In genomic region chr6:35296931-35297330, GRCh38 we compare ENCODE assay signal across 10 cellular contexts. TPM values are rescaled to one million over a fixed set of nuclear protein-coding genes. Genes with fewer than 3 reads are reported as not detected.
DNase-seq lines count a peak whose midpoint lies in the region; ATAC-seq, FAIRE-seq and TF ChIP-seq lines count a peak whose summit lies in the region.
"Had no signal": no experiment of that assay in that cellular context is flagged by ENCODE, and none has a peak within 500 bp of the region (broad histone marks: within the 10 kb centered on the region; RNA-seq: fewer than 3 reads in every experiment).

No MANE protein-coding gene starts in this region.

- peak overlapping the region; percentile 88 for H3K4me3 Mint-ChIP-seq in activated naive CD4-positive, alpha-beta T cell treated with anti-CD3 and anti-CD28 coated beads, Interleukin-2, amount 10 ng/mL, durations not matched to agents 7 days and 5 days
- H3K4me3 Mint-ChIP-seq in Calu3 (ENCODE audit: low read depth, unreplicated experiment): no peak overlapping the region

- no peak for TF ChIP-seq POLR2A in endothelial cell of umbilical vein (IDR thresholded peaks at IDR 0.05; ENCODE audit: low read depth, low read length)
- TF ChIP-seq POLR2A in tibial nerve (IDR thresholded peaks at IDR 0.05): no peak

- peaks cover 40% of the 10 kb centered on the region for H3K36me3 Mint-ChIP-seq in activated naive CD4-positive, alpha-beta T cell treated with anti-CD3 and anti-CD28 coated beads, Interleukin-2, amount 10 ng/mL, durations not matched to agents 7 days and 5 days
- peaks cover 15% of the 10 kb centered on the region for H3K36me3 Mint-ChIP-seq in Calu3 (ENCODE audit: insufficient read depth, unreplicated experiment)

- dilution Hi-C loops in endothelial cell of umbilical vein (cut with MboI; ENCODE audit: extremely low pct_ligation_motif_present, low sequenced_read_pairs): no loop called here

- H3K27ac ChIP-seq in OCI-LY3 (ENCODE audit: low read length) (no peak overlapping the region), endothelial cell of umbilical vein (ENCODE audit: insufficient read depth, low read depth, low read length) (no peak overlapping the region), tibial nerve (peak overlapping the region in 3 of 4 donors; percentile 48 to 85 (median 67))

- FAIRE-seq in endothelial cell of umbilical vein (lab: Jason Lieb, UNC): no peak
- FAIRE-seq: frontal cortex had no signal

- H3K9me1 ChIP-seq in endothelial cell of umbilical vein (replicated peaks; ENCODE audit: control insufficient read depth, extremely low read depth, insufficient read depth, low read length): no peaks in the 10 kb centered on the region

- peaks cover 32% of the 10 kb centered on the region for H3K4me1 ChIP-seq in OCI-LY3 (ENCODE audit: low read length)
- H3K4me1 ChIP-seq in endothelial cell of umbilical vein (ENCODE audit: control insufficient read depth, extremely low read depth, insufficient read depth, low read length): peaks cover 10% of the 10 kb centered on the region
- peaks cover 0 to 22% (median 11%) of the 10 kb centered on the region in 4 donors for H3K4me1 ChIP-seq in tibial nerve

- CTCF ChIA-PET in activated naive CD4-positive, alpha-beta T cell treated with anti-CD3 and anti-CD28 coated beads, Interleukin-2, amount 10 ng/mL, durations not matched to agents 7 days and 5 days (lab: Charles Lee): interaction anchor here (0.6 to 8.6 kb wide), 22 partner anchors 9 to 439 kb away, joined by 3 to 174 read pairs (median 4); partner anchors contain the start of genes FANCE, PPARD and RPL10A
- CTCF ChIA-PET in endothelial cell of umbilical vein (lab: Charles Lee) (interaction anchor here (1.0 to 3.8 kb wide), 16 partner anchors 8 to 440 kb away, joined by 3 to 67 read pairs (median 5); partner anchors contain the start of genes ARMC12, PPARD and RPL10A), Calu3 (lab: Charles Lee) (interaction anchor here (0.6 to 2.4 kb wide), 12 partner anchors 21 to 494 kb away, joined by 3 to 12 read pairs (median 5); partner anchors contain the start of genes ANKS1A, PPARD and RPL10A)

- H3K4me3 ChIP-seq in OCI-LY3 (ENCODE audit: low read length) (0 out of 2 replicates have a peak overlapping the region, but pooled peaks have one; percentile 88), endothelial cell of umbilical vein (replicated peaks in 1 of 3; ENCODE audit: insufficient read depth in 1 of 3, low read depth in 1 of 3, low read length in 3 of 3) (no peak overlapping the region), tibial nerve (no peak overlapping the region)

- H4K20me1 ChIP-seq in OCI-LY3 (ENCODE audit: insufficient read depth, low read length) (no peaks in the 10 kb centered on the region), endothelial cell of umbilical vein (replicated peaks; ENCODE audit: control insufficient read depth, extremely low read depth, insufficient read depth, low read length) (no peaks in the 10 kb centered on the region)

- peaks cover 45% of the 10 kb centered on the region for H3K4me1 Mint-ChIP-seq in activated naive CD4-positive, alpha-beta T cell treated with anti-CD3 and anti-CD28 coated beads, Interleukin-2, amount 10 ng/mL, durations not matched to agents 7 days and 5 days
- H3K4me1 Mint-ChIP-seq in Calu3 (ENCODE audit: low read depth, unreplicated experiment): peaks cover 8% of the 10 kb centered on the region

- BruUV-seq in endothelial cell of umbilical vein (replicated peaks; lab: Mats Ljungman, UMichigan): no TSS peak
- BruUV-seq in Calu3 (replicated peaks; lab: Mats Ljungman, UMichigan): no TSS peak

- H3K4me2 ChIP-seq in OCI-LY3 (ENCODE audit: low read length): peak overlapping the region; percentile 61
- H3K4me2 ChIP-seq in endothelial cell of umbilical vein (ENCODE audit: insufficient read depth, low read length): no peak overlapping the region

- intact Hi-C loops in endothelial cell of umbilical vein (cut with micrococcal nuclease): loop anchor here (1.0 to 10.0 kb wide), 6 partner anchors 30 to 438 kb away; partner anchors contain the start of genes ARMC12, PPARD and RPL10A
- intact Hi-C loops in Calu3 (cut with micrococcal nuclease; ENCODE audit: unreplicated experiment): loop anchor here (1.0 to 10.0 kb wide), 5 partner anchors 30 to 258 kb away; partner anchors contain the start of genes PPARD and RPL10A

- ATAC-seq in HG03095 (IDR thresholded peaks at IDR 0.05; ENCODE audit: unreplicated experiment): no peak

- peak overlapping the region; percentile 88 for H3K27ac Mint-ChIP-seq in activated naive CD4-positive, alpha-beta T cell treated with anti-CD3 and anti-CD28 coated beads, Interleukin-2, amount 10 ng/mL, durations not matched to agents 7 days and 5 days
- no peak overlapping the region for H3K27ac Mint-ChIP-seq in Calu3 (ENCODE audit: unreplicated experiment)

- peaks cover 2% of the 10 kb centered on the region for H3K36me3 ChIP-seq in OCI-LY3 (replicated peaks; ENCODE audit: low read depth, low read length)
- H3K36me3 ChIP-seq in endothelial cell of umbilical vein (ENCODE audit: control insufficient read depth in 2 of 2, extremely low read depth in 1 of 2, insufficient read depth in 2 of 2, low read length in 2 of 2): peaks cover 6 to 21% of the 10 kb centered on the region in 2 experiments
- peaks cover 0 to 53% (median 0%) of the 10 kb centered on the region in 3 donors for H3K36me3 ChIP-seq in tibial nerve

- peak overlapping the region; percentile 47; the same call in 1 of the 2 replicates for H3K9ac ChIP-seq in OCI-LY3 (ENCODE audit: low read length)
- peak overlapping the region; percentile 2 for H3K9ac ChIP-seq in endothelial cell of umbilical vein (replicated peaks; ENCODE audit: extremely low read depth, insufficient read depth, low read length)

- POLR2A ChIA-PET in endothelial cell of umbilical vein (lab: Charles Lee): no interaction called here

- H3K27me3 ChIP-seq in OCI-LY3 (ENCODE audit: low read depth, low read length): no peaks in the 10 kb centered on the region
- H3K27me3 ChIP-seq in endothelial cell of umbilical vein (ENCODE audit: control insufficient read depth in 2 of 2, insufficient read depth in 2 of 2, low read length in 2 of 2): no peaks in the 10 kb centered on the region
- H3K27me3 ChIP-seq in tibial nerve: no peaks in the 10 kb centered on the region
- H3K27me3 ChIP-seq: suprapubic skin had no signal

- no peak overlapping the region for H2AFZ ChIP-seq in OCI-LY3 (ENCODE audit: low read depth, low read length)
- H2AFZ ChIP-seq in endothelial cell of umbilical vein (ENCODE audit: low read depth, low read length): no peak overlapping the region

- H3K79me2 ChIP-seq in OCI-LY3 (ENCODE audit: low read length) (peaks cover 10% of the 10 kb centered on the region), endothelial cell of umbilical vein (ENCODE audit: control insufficient read depth, insufficient read depth, low read length) (no peaks in the 10 kb centered on the region)

- no peaks in the 10 kb centered on the region for H3K9me3 Mint-ChIP-seq in activated naive CD4-positive, alpha-beta T cell treated with anti-CD3 and anti-CD28 coated beads, Interleukin-2, amount 10 ng/mL, durations not matched to agents 7 days and 5 days
- no peaks in the 10 kb centered on the region for H3K9me3 Mint-ChIP-seq in Calu3 (ENCODE audit: low read depth, unreplicated experiment)

- no peak for TF ChIP-seq EP300 in tibial nerve (IDR thresholded peaks at IDR 0.05)

- WGBS in tibial nerve, 2 donors: 60 to 61% methylated on average over 2 of the region's 2 CpGs

- no peak for DNase-seq in activated naive CD4-positive, alpha-beta T cell treated with anti-CD3 and anti-CD28 coated beads, Interleukin-2, amount 10 ng/mL, durations not matched to agents 7 days and 5 days
- no peak for DNase-seq in activated naive CD4-positive, alpha-beta T cell treated with Interleukin-2 at 50 U/mL for 16 hours
- DNase-seq in endothelial cell of umbilical vein (ENCODE audit: low read depth, low spot score): peak; percentile 9
- no peak for DNase-seq in tibial nerve (ENCODE audit: low spot score in 2 of 2)
- no peak for DNase-seq in Calu3
- no peak for DNase-seq in NCI-H2227 (lab: John Stamatoyannopoulos, UW; ENCODE audit: unreplicated experiment)

- no peak for TF ChIP-seq CTCF in OCI-LY3 (IDR thresholded peaks at IDR 0.05; ENCODE audit: low read depth, low read length)
- no peak for TF ChIP-seq CTCF in endothelial cell of umbilical vein (IDR thresholded peaks at IDR 0.05; ENCODE audit: extremely low read depth in 1 of 2, insufficient read depth in 1 of 2, low read depth in 1 of 2, low read length in 2 of 2)
- no peak for TF ChIP-seq CTCF in tibial nerve (IDR thresholded peaks at IDR 0.05)
- TF ChIP-seq CTCF in Calu3 (IDR thresholded peaks at IDR 0.05; ENCODE audit: unreplicated experiment): no peak

- H3K9me3 ChIP-seq in OCI-LY3 (ENCODE audit: insufficient read depth, low read length) (no peaks in the 10 kb centered on the region), endothelial cell of umbilical vein (replicated peaks; ENCODE audit: control insufficient read depth, insufficient read depth, low read length) (no peaks in the 10 kb centered on the region), tibial nerve (no peaks in the 10 kb centered on the region)
- H3K9me3 ChIP-seq: suprapubic skin had no signal

- H3K27me3 Mint-ChIP-seq in activated naive CD4-positive, alpha-beta T cell treated with anti-CD3 and anti-CD28 coated beads, Interleukin-2, amount 10 ng/mL, durations not matched to agents 7 days and 5 days: no peaks in the 10 kb centered on the region
- H3K27me3 Mint-ChIP-seq in Calu3 (ENCODE audit: unreplicated experiment): no peaks in the 10 kb centered on the region

RNA-seq across cellular contexts. Expression of gene DEF6, which starts 0.7 kb away (rescaled TPM):
- total RNA-seq in endothelial cell of umbilical vein: 0.77 and 1.0 TPM in 2 replicates
- 0.43 and 0.59 TPM in 2 replicates for polyA plus RNA-seq in endothelial cell of umbilical vein
- polyA plus RNA-seq in endothelial cell of umbilical vein (2011; cell fraction: cytosol; rRNA removed): 0.36 and 0.49 TPM in 2 replicates
- polyA plus RNA-seq in endothelial cell of umbilical vein (2011; cell fraction: nucleus; rRNA removed): 2.2 and 2.8 TPM in 2 replicates
- 0.74 and 1.3 TPM in 2 replicates for polyA plus RNA-seq in endothelial cell of umbilical vein (2012)
- 0.41 and 2.6 TPM in 2 replicates for polyA minus RNA-seq in endothelial cell of umbilical vein
- not detected for polyA minus RNA-seq in endothelial cell of umbilical vein (2011; cell fraction: cytosol; rRNA and poly(A)+ RNA removed)
- 1.0 and 1.3 TPM in 2 replicates for polyA minus RNA-seq in endothelial cell of umbilical vein (2011; cell fraction: nucleus; rRNA and poly(A)+ RNA removed)
- total RNA-seq in tibial nerve: 10 to 100 TPM in 1 of 4 donors, 1 to 10 TPM in 3; 3.3 to 21.9 (median 7.4) TPM
- 15.4 and 18.5 TPM in 2 replicates for total RNA-seq in Calu3 (2022)

RNA-seq across cellular contexts. Expression of gene ZNF76, which starts 37.4 kb away (rescaled TPM):
- total RNA-seq in endothelial cell of umbilical vein (26.7 and 34.6 TPM in 2 replicates), tibial nerve (10 to 100 TPM; 41.6 to 97.2 (median 55.5) TPM), Calu3 (2022) (52.0 and 60.0 TPM in 2 replicates)
- polyA plus RNA-seq in endothelial cell of umbilical vein: 27.9 and 33.3 TPM in 2 replicates
- polyA plus RNA-seq in endothelial cell of umbilical vein (2011; cell fraction: cytosol; rRNA removed): 18.4 and 20.7 TPM in 2 replicates
- 91.7 and 122 TPM in 2 replicates for polyA plus RNA-seq in endothelial cell of umbilical vein (2011; cell fraction: nucleus; rRNA removed)
- 18.1 and 20.8 TPM in 2 replicates for polyA plus RNA-seq in endothelial cell of umbilical vein (2012)
- polyA minus RNA-seq in endothelial cell of umbilical vein: 35.4 and 44.9 TPM in 2 replicates
- polyA minus RNA-seq in endothelial cell of umbilical vein (2011; cell fraction: cytosol; rRNA and poly(A)+ RNA removed): 9.7 TPM
- polyA minus RNA-seq in endothelial cell of umbilical vein (2011; cell fraction: nucleus; rRNA and poly(A)+ RNA removed): 26.9 and 29.8 TPM in 2 replicates

RNA-seq across cellular contexts. Expression of gene PPARD, which starts 45.4 kb away (rescaled TPM):
- total RNA-seq in endothelial cell of umbilical vein (23.4 and 29.2 TPM in 2 replicates), tibial nerve (10 to 100 TPM; 10.0 to 15.3 (median 13.0) TPM), Calu3 (2022) (26.2 and 26.8 TPM in 2 replicates)
- polyA plus RNA-seq in endothelial cell of umbilical vein: 29.2 and 32.5 TPM in 2 replicates
- polyA plus RNA-seq in endothelial cell of umbilical vein (2011; cell fraction: cytosol; rRNA removed): 18.4 and 22.5 TPM in 2 replicates
- 23.4 and 24.6 TPM in 2 replicates for polyA plus RNA-seq in endothelial cell of umbilical vein (2011; cell fraction: nucleus; rRNA removed)
- 17.6 and 21.9 TPM in 2 replicates for polyA plus RNA-seq in endothelial cell of umbilical vein (2012)
- polyA minus RNA-seq in endothelial cell of umbilical vein: 21.0 and 22.8 TPM in 2 replicates
- polyA minus RNA-seq in endothelial cell of umbilical vein (2011; cell fraction: cytosol; rRNA and poly(A)+ RNA removed): 4.2 TPM
- 9.3 and 9.5 TPM in 2 replicates for polyA minus RNA-seq in endothelial cell of umbilical vein (2011; cell fraction: nucleus; rRNA and poly(A)+ RNA removed)

Comparison
In these comparisons a context has a peak if more than half of its experiments do, and no peak if none do; other contexts are left out.
1. H3K27ac ChIP-seq: peak in tibial nerve (3 of 4); none in OCI-LY3 (single experiment) and endothelial cell of umbilical vein (single experiment).